1 cellular context compared by ENCODE assay signal in the genomic region with DNA sequence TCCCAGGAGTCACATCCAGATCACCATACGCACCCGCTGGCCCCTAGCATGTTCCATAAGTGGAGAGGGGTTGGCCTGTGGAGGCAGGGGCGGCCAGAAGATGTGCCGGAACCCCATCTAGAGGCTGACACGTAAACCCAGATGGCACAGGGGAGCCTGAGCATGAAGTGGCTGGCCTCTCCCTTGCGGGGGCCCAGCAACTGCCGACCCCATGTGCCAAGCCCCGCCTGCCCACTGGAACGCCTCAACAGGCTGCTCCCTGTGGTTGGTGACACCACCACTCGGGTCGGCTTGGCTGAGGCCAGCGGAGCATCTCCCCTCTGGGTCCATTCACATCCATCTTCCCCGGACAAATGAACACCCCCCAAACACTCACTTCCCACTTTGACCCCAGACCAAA.
TF ChIP-seq lines count a peak whose summit lies in the region.

No MANE protein-coding gene starts in this region.

TF ChIP-seq in HepG2, 621 proteins besides CTCF, POLR2A, EP300 and RAD21:
- TF ChIP-seq AGO2 (optimal IDR thresholded peaks at IDR 0.05; ENCODE audit: low read depth, low read length) (peak; percentile 39), CEBPB (IDR thresholded peaks at IDR 0.05; ENCODE audit: borderline replicate concordance, low read depth, low read length) (no peak), RBFOX2 (IDR thresholded peaks at IDR 0.05; ENCODE audit: low read depth, low read length) (peak; percentile 43; the same call in 1 of the 2 replicates)
- TF ChIP-seq, protein P1, sequence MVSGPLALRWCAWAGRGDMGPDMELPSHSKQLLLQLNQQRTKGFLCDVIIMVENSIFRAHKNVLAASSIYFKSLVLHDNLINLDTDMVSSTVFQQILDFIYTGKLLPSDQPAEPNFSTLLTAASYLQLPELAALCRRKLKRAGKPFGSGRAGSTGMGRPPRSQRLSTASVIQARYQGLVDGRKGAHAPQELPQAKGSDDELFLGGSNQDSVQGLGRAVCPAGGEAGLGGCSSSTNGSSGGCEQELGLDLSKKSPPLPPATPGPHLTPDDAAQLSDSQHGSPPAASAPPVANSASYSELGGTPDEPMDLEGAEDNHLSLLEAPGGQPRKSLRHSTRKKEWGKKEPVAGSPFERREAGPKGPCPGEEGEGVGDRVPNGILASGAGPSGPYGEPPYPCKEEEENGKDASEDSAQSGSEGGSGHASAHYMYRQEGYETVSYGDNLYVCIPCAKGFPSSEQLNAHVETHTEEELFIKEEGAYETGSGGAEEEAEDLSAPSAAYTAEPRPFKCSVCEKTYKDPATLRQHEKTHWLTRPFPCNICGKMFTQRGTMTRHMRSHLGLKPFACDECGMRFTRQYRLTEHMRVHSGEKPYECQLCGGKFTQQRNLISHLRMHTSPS (CRISPR knock-in tag; IDR thresholded peaks at IDR 0.05; ENCODE audit: low read depth) = no peak
